In genomic region chr12:75334384-75335030, GRCh38 we compare ENCODE assay signal across 8 cellular contexts. TPM values are rescaled to one million over a fixed set of nuclear protein-coding genes. Genes with fewer than 3 reads are reported as not detected.
DNase-seq lines count a peak whose midpoint lies in the region; ATAC-seq, FAIRE-seq and TF ChIP-seq lines count a peak whose summit lies in the region.

Gene GLIPR1L1, plus strand, starts transcription at chr12:75334670. Its CDS starts 59 bp downstream, at chr12:75334729.

- CTCF ChIA-PET in HepG2 (lab: Yijun Ruan, JAX; ENCODE audit: low intra/inter-chr PET ratio, low total read pairs), result interaction anchor here (1.5 kb wide), 1 partner anchor 171 kb away, joined by 9 read pairs; no protein-coding TSS in a partner anchor

- ATAC-seq in GM18502 (IDR thresholded peaks at IDR 0.05; ENCODE audit: poor library complexity, unreplicated experiment) (peak; percentile 63), HG02943 (IDR thresholded peaks at IDR 0.05; ENCODE audit: low read depth, unreplicated experiment) (peak; percentile 63), HepG2 (peak; percentile 83)

- H3K27me3 Mint-ChIP-seq in activated CD4-positive, alpha-beta T cell treated with anti-CD3 and anti-CD28 coated beads, Interleukin-2, amount 10 ng/mL, durations not matched to agents 24 days and 14 days, result peaks cover 48% of the 10 kb centered on the region

- H3K27ac Mint-ChIP-seq in activated CD4-positive, alpha-beta T cell treated with anti-CD3 and anti-CD28 coated beads, Interleukin-2, amount 10 ng/mL, durations not matched to agents 24 days and 14 days, result no peak within 1 kb of the TSS

- no peak within 1 kb of the TSS; a peak in 1 of 6 replicates for H3K4me3 ChIP-seq in HepG2 (replicated peaks in 1 of 3; ENCODE audit: insufficient read depth in 1 of 3, low read depth in 2 of 3, low read length in 3 of 3)

- H3K9me3 ChIP-seq in HepG2 (ENCODE audit: low read length), result no peaks in the 10 kb centered on the region

- H3K9me3 Mint-ChIP-seq in activated CD4-positive, alpha-beta T cell treated with anti-CD3 and anti-CD28 coated beads, Interleukin-2, amount 10 ng/mL, durations not matched to agents 24 days and 14 days, result no peaks in the 10 kb centered on the region

- peak within 1 kb of the TSS; percentile 78 for H3K4me3 Mint-ChIP-seq in activated CD4-positive, alpha-beta T cell treated with anti-CD3 and anti-CD28 coated beads, Interleukin-2, amount 10 ng/mL, durations not matched to agents 24 days and 14 days

- no peak for TF ChIP-seq POLR2A in HepG2 (IDR thresholded peaks at IDR 0.05; ENCODE audit: insufficient read depth in 1 of 2, low read depth in 2 of 2, low read length in 2 of 2)

- TF ChIP-seq RAD21 in HepG2 (CRISPR knock-in tag; IDR thresholded peaks at IDR 0.05), result peak; percentile 46; the same call in 1 of the 2 replicates

- no peak within 1 kb of the TSS for H2AFZ ChIP-seq in HepG2 (ENCODE audit: low read length)

- intact Hi-C loops in activated CD4-positive, alpha-beta T cell treated with anti-CD3 and anti-CD28 coated beads, Interleukin-2, amount 10 ng/mL, durations not matched to agents 24 days and 14 days (cut with micrococcal nuclease), result loop anchor here (1.0 to 10.0 kb wide), 7 partner anchors 14 to 1013 kb away; partner anchors contain the start of genes BBS10, GLIPR1, GLIPR1L2 and KCNC2
- intact Hi-C loops in HepG2 (cut with micrococcal nuclease; ENCODE audit: unreplicated experiment), result loop anchor here (1.0 to 10.0 kb wide), 4 partner anchors 170 to 1123 kb away; no protein-coding TSS in a partner anchor

- WGBS in HepG2 (ENCODE audit: low lambda C conversion rate), result 35% methylated on average over 16 of the region's 23 CpGs

- DNase-seq in NCI-H2171 (lab: John Stamatoyannopoulos, UW), result peak; percentile 46
- DNase-seq in activated CD4-positive, alpha-beta T cell treated with anti-CD3 and anti-CD28 coated beads, Interleukin-2, amount 10 ng/mL, durations not matched to agents 24 days and 14 days, result peak; percentile 94
- peak; percentile 78 to 84 for DNase-seq in dermis microvascular lymphatic vessel endothelial cell (ENCODE audit: low read depth in 2 of 2)
- peak; percentile 71 for DNase-seq in HepG2 (ENCODE audit: low spot score)
- peak; percentile 76 for DNase-seq in stimulated activated CD4-positive, alpha-beta T cell treated with anti-CD3 and anti-CD28 coated beads, Interleukin-4, amount 100 ng/mL, for 1 hour

- in situ Hi-C loops in HepG2 (cut with HindIII; ENCODE audit: extremely low pct_ligation_motif_present, low pct_unique_long_range_greater_than_20kb), result loop anchor here (10.0 kb wide), 1 partner anchor 170 kb away; no protein-coding TSS in a partner anchor

- POLR2A ChIA-PET in HepG2 (lab: Yijun Ruan, JAX), result no interaction called here

- no TSS peak for BruUV-seq in HepG2 (replicated peaks; lab: Mats Ljungman, UMichigan)

- no peaks in the 10 kb centered on the region for H3K36me3 Mint-ChIP-seq in activated CD4-positive, alpha-beta T cell treated with anti-CD3 and anti-CD28 coated beads, Interleukin-2, amount 10 ng/mL, durations not matched to agents 24 days and 14 days (ENCODE audit: low read depth)

- TF ChIP-seq CTCF in HepG2 (CRISPR knock-in tag; IDR thresholded peaks at IDR 0.05), result peak; percentile 91

- H4K20me1 ChIP-seq in HepG2 (ENCODE audit: insufficient read depth, low read length), result no peaks in the 10 kb centered on the region

- TF ChIP-seq EP300 in HepG2 (IDR thresholded peaks at IDR 0.05; ENCODE audit: low read depth in 2 of 2, low read length in 2 of 2), result no peak
- no peak for TF ChIP-seq EP300 in HepG2 (CRISPR knock-in tag; IDR thresholded peaks at IDR 0.05; ENCODE audit: borderline replicate concordance)

- no peaks in the 10 kb centered on the region for H3K36me3 ChIP-seq in HepG2 (replicated peaks in 1 of 2; ENCODE audit: control insufficient read depth in 1 of 2, insufficient read depth in 2 of 2, low read length in 2 of 2)

- FAIRE-seq in A204.1 (lab: Jason Lieb, UNC) (peak; percentile 97), HepG2 (lab: Jason Lieb, UNC) (peak; percentile 89)

- no peak within 1 kb of the TSS for H3K27ac ChIP-seq in HepG2 (ENCODE audit: extremely low read length, insufficient read depth, low read length)

- no peaks in the 10 kb centered on the region for H3K4me1 ChIP-seq in HepG2 (ENCODE audit: insufficient read depth, low read length)

- H3K79me2 ChIP-seq in HepG2 (ENCODE audit: insufficient read depth, low read length), result no peaks in the 10 kb centered on the region

- H3K4me1 Mint-ChIP-seq in activated CD4-positive, alpha-beta T cell treated with anti-CD3 and anti-CD28 coated beads, Interleukin-2, amount 10 ng/mL, durations not matched to agents 24 days and 14 days, result peaks cover 21% of the 10 kb centered on the region

- H3K4me2 ChIP-seq in HepG2 (ENCODE audit: low read depth, low read length), result peak within 1 kb of the TSS; percentile 33

- no peak within 1 kb of the TSS for H3K9ac ChIP-seq in HepG2 (ENCODE audit: insufficient read depth, low read depth, low read length)

- no peaks in the 10 kb centered on the region for H3K27me3 ChIP-seq in HepG2 (ENCODE audit: control insufficient read depth in 1 of 2, insufficient read depth in 2 of 2, low read length in 2 of 2)

TF ChIP-seq in HepG2, 621 proteins besides CTCF, POLR2A, EP300 and RAD21 (continues in another document):
- TF ChIP-seq ZNF740 (CRISPR knock-in tag; IDR thresholded peaks at IDR 0.05), result no peak
- TF ChIP-seq, protein P1, sequence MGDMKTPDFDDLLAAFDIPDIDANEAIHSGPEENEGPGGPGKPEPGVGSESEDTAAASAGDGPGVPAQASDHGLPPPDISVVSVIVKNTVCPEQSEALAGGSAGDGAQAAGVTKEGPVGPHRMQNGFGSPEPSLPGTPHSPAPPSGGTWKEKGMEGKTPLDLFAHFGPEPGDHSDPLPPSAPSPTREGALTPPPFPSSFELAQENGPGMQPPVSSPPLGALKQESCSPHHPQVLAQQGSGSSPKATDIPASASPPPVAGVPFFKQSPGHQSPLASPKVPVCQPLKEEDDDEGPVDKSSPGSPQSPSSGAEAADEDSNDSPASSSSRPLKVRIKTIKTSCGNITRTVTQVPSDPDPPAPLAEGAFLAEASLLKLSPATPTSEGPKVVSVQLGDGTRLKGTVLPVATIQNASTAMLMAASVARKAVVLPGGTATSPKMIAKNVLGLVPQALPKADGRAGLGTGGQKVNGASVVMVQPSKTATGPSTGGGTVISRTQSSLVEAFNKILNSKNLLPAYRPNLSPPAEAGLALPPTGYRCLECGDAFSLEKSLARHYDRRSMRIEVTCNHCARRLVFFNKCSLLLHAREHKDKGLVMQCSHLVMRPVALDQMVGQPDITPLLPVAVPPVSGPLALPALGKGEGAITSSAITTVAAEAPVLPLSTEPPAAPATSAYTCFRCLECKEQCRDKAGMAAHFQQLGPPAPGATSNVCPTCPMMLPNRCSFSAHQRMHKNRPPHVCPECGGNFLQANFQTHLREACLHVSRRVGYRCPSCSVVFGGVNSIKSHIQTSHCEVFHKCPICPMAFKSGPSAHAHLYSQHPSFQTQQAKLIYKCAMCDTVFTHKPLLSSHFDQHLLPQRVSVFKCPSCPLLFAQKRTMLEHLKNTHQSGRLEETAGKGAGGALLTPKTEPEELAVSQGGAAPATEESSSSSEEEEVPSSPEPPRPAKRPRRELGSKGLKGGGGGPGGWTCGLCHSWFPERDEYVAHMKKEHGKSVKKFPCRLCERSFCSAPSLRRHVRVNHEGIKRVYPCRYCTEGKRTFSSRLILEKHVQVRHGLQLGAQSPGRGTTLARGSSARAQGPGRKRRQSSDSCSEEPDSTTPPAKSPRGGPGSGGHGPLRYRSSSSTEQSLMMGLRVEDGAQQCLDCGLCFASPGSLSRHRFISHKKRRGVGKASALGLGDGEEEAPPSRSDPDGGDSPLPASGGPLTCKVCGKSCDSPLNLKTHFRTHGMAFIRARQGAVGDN (CRISPR knock-in tag; IDR thresholded peaks at IDR 0.05), result peak; percentile 13; the same call in 1 of the 2 replicates
- no peak for TF ChIP-seq ZSCAN29 (CRISPR knock-in tag; conservative IDR thresholded peaks at IDR 0.05)

RNA-seq across cellular contexts. Expression of gene GLIPR1L1, which starts in this region (rescaled TPM):
- total RNA-seq in activated CD4-positive, alpha-beta T cell treated with anti-CD3 and anti-CD28 coated beads, Interleukin-2, amount 10 ng/mL, durations not matched to agents 24 days and 14 days, result not detected in 2 replicates
- total RNA-seq in dermis microvascular lymphatic vessel endothelial cell, result not detected in 2 replicates
- total RNA-seq in HepG2 (2016; rRNA removed; fragmentation: Illumina TruSeq; extraction: Trizol), result not detected in 2 replicates
- not detected in 2 replicates for total RNA-seq in HepG2 (2016; cell fraction: cytosol; rRNA removed; fragmentation: Illumina TruSeq; extraction: Trizol; ENCODE audit: low read depth)
- total RNA-seq in HepG2 (2016; cell fraction: insoluble cytoplasmic fraction; rRNA removed; fragmentation: Illumina TruSeq; extraction: Trizol), result not detected in 2 replicates
- not detected in 2 replicates for total RNA-seq in HepG2 (2016; cell fraction: membrane; rRNA removed; fragmentation: Illumina TruSeq; extraction: Trizol)
- total RNA-seq in HepG2 (2016; cell fraction: nucleus; rRNA removed; fragmentation: Illumina TruSeq; extraction: Trizol), result not detected in 2 replicates
- not detected in 2 replicates for polyA plus RNA-seq in HepG2 (2011; rRNA removed)
- polyA plus RNA-seq in HepG2 (2011; cell fraction: cytosol; rRNA removed), result not detected in 2 replicates
- not detected in 2 replicates for polyA plus RNA-seq in HepG2 (2011; cell fraction: nucleus; rRNA removed)
- polyA plus RNA-seq in HepG2 (2012), result not detected in 2 replicates
- polyA plus RNA-seq in HepG2 (2016; cell fraction: cytosol; fragmentation: Illumina TruSeq; extraction: Trizol; ENCODE audit: low read depth), result not detected in 2 replicates
- polyA plus RNA-seq in HepG2 (2016; cell fraction: insoluble cytoplasmic fraction; fragmentation: Illumina TruSeq; extraction: Trizol; ENCODE audit: low read depth), result not detected in 2 replicates
- polyA plus RNA-seq in HepG2 (2016; cell fraction: membrane; fragmentation: Illumina TruSeq; extraction: Trizol; ENCODE audit: low read depth), result not detected in 2 replicates
- not detected in 2 replicates for polyA plus RNA-seq in HepG2 (2016; cell fraction: nucleus; fragmentation: Illumina TruSeq; extraction: Trizol; ENCODE audit: insufficient read depth, low read depth)
- not detected in 2 replicates for polyA minus RNA-seq in HepG2 (2011; rRNA and poly(A)+ RNA removed; ENCODE audit: low replicate concordance)
- not detected in 2 replicates for polyA minus RNA-seq in HepG2 (2011; cell fraction: cytosol; rRNA and poly(A)+ RNA removed)
- polyA minus RNA-seq in HepG2 (2011; cell fraction: nucleus; rRNA and poly(A)+ RNA removed), result not detected in 2 replicates

Comparison
In these comparisons a context has a peak if more than half of its experiments do, and no peak if none do; other contexts are left out.
1. Peak in DNase-seq in activated CD4-positive, alpha-beta T cell treated with anti-CD3 and anti-CD28 coated beads, Interleukin-2, amount 10 ng/mL, durations not matched to agents 24 days and 14 days; RNA of the gene not detected or under 1 TPM.
2. Peak in DNase-seq in dermis microvascular lymphatic vessel endothelial cell; RNA of the gene not detected or under 1 TPM.
3. Peak in DNase-seq, ATAC-seq and H3K4me2 ChIP-seq in HepG2; RNA of the gene not detected or under 1 TPM.